In the genomic region with DNA sequence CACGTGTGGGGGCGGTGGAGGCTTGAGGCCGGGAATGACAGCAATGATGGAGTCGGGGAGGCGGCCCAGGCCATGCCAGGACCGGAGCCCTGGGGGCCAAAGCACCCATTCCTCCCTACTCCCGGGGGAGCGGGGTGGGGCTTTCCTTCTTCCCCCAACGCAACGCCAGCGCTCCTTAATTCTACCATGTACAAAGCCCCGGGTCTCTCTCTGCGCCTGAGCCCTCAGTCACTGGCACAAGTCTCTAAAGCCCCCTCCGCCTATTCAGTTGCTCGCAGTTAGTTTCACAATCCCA, we compare ENCODE assay signal across 8 cellular contexts. TPM values are rescaled to one million over a fixed set of nuclear protein-coding genes. Genes with fewer than 3 reads are reported as not detected.
A peak's percentile ranks its signal among the peaks of the same experiment; 100 is the strongest.
DNase-seq lines count a peak whose midpoint lies in the region; ATAC-seq and TF ChIP-seq lines count a peak whose summit lies in the region.

No MANE protein-coding gene starts in this region.

- DNase-seq in AG09309 (ENCODE audit: low read depth) (no peak), MCF 10A (ENCODE audit: unreplicated experiment) (no peak), NCI-H526 (lab: John Stamatoyannopoulos, UW) (no peak), NCI-H2171 treated with DMSO at 0.1 percent for 48 hours (lab: John Stamatoyannopoulos, UW) (no peak), putamen (ENCODE audit: low spot score) (no peak), LoVo (ENCODE audit: low spot score) (no peak)

- peaks cover 15% of the 10 kb centered on the region for H3K4me1 ChIP-seq in muscle layer of colon (ENCODE audit: insufficient read depth, low read length)

- H3K4me3 Mint-ChIP-seq in MCF 10A (ENCODE audit: unreplicated experiment) = peak overlapping the region; percentile 93

- peaks cover 25% of the 10 kb centered on the region for H3K36me3 Mint-ChIP-seq in MCF 10A (ENCODE audit: insufficient read depth, unreplicated experiment)

- peak overlapping the region; percentile 95 for H3K27ac Mint-ChIP-seq in MCF 10A (ENCODE audit: low read depth, unreplicated experiment)

- intact Hi-C loops in MCF 10A (cut with micrococcal nuclease) = no loop called here

- ATAC-seq in HG03354 (IDR thresholded peaks at IDR 0.05; ENCODE audit: poor library complexity, severe bottlenecking, unreplicated experiment) = peak; percentile 5

- TF ChIP-seq CTCF in AG09309 (IDR thresholded peaks at IDR 0.05; ENCODE audit: control insufficient read depth, insufficient read depth, low read depth, low read length, missing control alignments) (no peak), MCF 10A (IDR thresholded peaks at IDR 0.05; ENCODE audit: unreplicated experiment) (no peak)

- no peaks in the 10 kb centered on the region for H3K27me3 Mint-ChIP-seq in MCF 10A (ENCODE audit: insufficient read depth, unreplicated experiment)

- H3K9ac ChIP-seq in muscle layer of colon (ENCODE audit: low read length) = no peak overlapping the region

- peaks cover 12% of the 10 kb centered on the region for H3K36me3 ChIP-seq in muscle layer of colon (ENCODE audit: insufficient read depth, low read length)

- H3K9me3 Mint-ChIP-seq in MCF 10A (ENCODE audit: unreplicated experiment) = no peaks in the 10 kb centered on the region

- CTCF ChIA-PET in MCF 10A (lab: Yijun Ruan, JAX) = interaction anchor here (0.6 to 9.4 kb wide), 5 partner anchors 59 to 141 kb away, joined by 3 to 145 read pairs (median 4); partner anchors contain the start of gene NAA38

- POLR2A ChIA-PET in MCF 10A (lab: Yijun Ruan, JAX) = interaction anchor here (0.6 to 6.3 kb wide), 29 partner anchors 10 to 673 kb away, joined by 3 to 103 read pairs (median 5); partner anchors contain the start of genes CNTROB, CTC1, NAA38 and PFAS

- no peaks in the 10 kb centered on the region for H3K9me3 ChIP-seq in muscle layer of colon (ENCODE audit: low read length)

- peak overlapping the region; percentile 50 for H3K4me3 ChIP-seq in AG09309 (ENCODE audit: control insufficient read depth, low read depth, low read length)
- peak overlapping the region; percentile 67 to 83 for H3K4me3 ChIP-seq in muscle layer of colon (ENCODE audit: low read depth in 1 of 2, low read length in 2 of 2)

- peak overlapping the region; percentile 84 for H3K27ac ChIP-seq in muscle layer of colon (ENCODE audit: low read depth, low read length)

- H3K4me1 Mint-ChIP-seq in MCF 10A (ENCODE audit: insufficient read depth, unreplicated experiment) = peaks cover 26% of the 10 kb centered on the region

- no peaks in the 10 kb centered on the region for H3K27me3 ChIP-seq in muscle layer of colon (ENCODE audit: control insufficient read depth in 1 of 2, insufficient read depth in 2 of 2, low read length in 2 of 2)

- TSS peak; percentile 34 for BruUV-seq in MCF 10A (replicated peaks; lab: Mats Ljungman, UMichigan)

RNA-seq across cellular contexts. Expression of gene RNF227, which starts 0.2 kb away (rescaled TPM):
- total RNA-seq in MCF 10A (2022) = 5.6 and 7.4 TPM in 2 replicates

RNA-seq across cellular contexts. Expression of gene KCNAB3, which starts 13.3 kb away (rescaled TPM):
- 4.2 and 10.0 TPM in 2 replicates for total RNA-seq in MCF 10A (2022)

RNA-seq across cellular contexts. Expression of gene TRAPPC1, which starts 15.4 kb away (rescaled TPM):
- 80.0 and 104 TPM in 2 replicates for total RNA-seq in MCF 10A (2022)

RNA-seq across cellular contexts. Expression of gene CNTROB, which starts 15.7 kb away (rescaled TPM):
- total RNA-seq in MCF 10A (2022) = 31.5 and 39.2 TPM in 2 replicates

RNA-seq across cellular contexts. Expression of gene CHD3, which starts 27.7 kb away (rescaled TPM):
- 78.5 and 87.1 TPM in 2 replicates for total RNA-seq in MCF 10A (2022)
